23 cellular contexts compared by ENCODE assay signal in genomic region chr5:3376611-3377010, GRCh38.
DNase-seq lines count a peak whose midpoint lies in the region; ATAC-seq and TF ChIP-seq lines count a peak whose summit lies in the region.
"Had no signal": no experiment of that assay in that cellular context is flagged by ENCODE, and none has a peak within 500 bp of the region (broad histone marks: within the 10 kb centered on the region; RNA-seq: fewer than 3 reads in every experiment).

No MANE protein-coding gene starts in this region.

- no peak overlapping the region for H4K8ac ChIP-seq in mesendoderm (ENCODE audit: low read depth, low read length)

- WGBS in heart left ventricle, 4 donors, result 58 to 76% (median 61%) methylated on average over 6 of the region's 6 CpGs
- WGBS in mesendoderm (ENCODE audit: extremely low coverage, insufficient coverage, low lambda C conversion rate), result no CpG with 5 or more reads among the region's 6 CpGs

- H3K4me1 ChIP-seq in heart left ventricle (no peaks in the 10 kb centered on the region), vagina (no peaks in the 10 kb centered on the region), mesendoderm (ENCODE audit: control insufficient read depth, low read depth, low read length) (no peaks in the 10 kb centered on the region)
- H3K4me1 ChIP-seq: A549, BE2C had no signal

- peaks cover 0 to 5% (median 0%) of the 10 kb centered on the region in 9 donors for H3K27me3 ChIP-seq in heart left ventricle
- H3K27me3 ChIP-seq in vagina, result no peaks in the 10 kb centered on the region
- H3K27me3 ChIP-seq in mesendoderm (ENCODE audit: insufficient read depth, low read length, poor library complexity), result no peaks in the 10 kb centered on the region
- H3K27me3 ChIP-seq: BE2C; BLaER1 treated with 17β-estradiol and CSF1 and Interleukin-3, amounts not matched to agents 10 nM and 100 nM had no signal

- peak; percentile 17 for DNase-seq in cardiac septum (ENCODE audit: low spot score)
- DNase-seq in heart left ventricle, result no peak
- DNase-seq in chondrocyte (ENCODE audit: low spot score), result peak; percentile 48
- peak; percentile 71 for DNase-seq in osteocyte (ENCODE audit: extremely low spot score, unreplicated experiment)
- DNase-seq in vagina (ENCODE audit: extremely low spot score in 2 of 2), result peak; percentile 31 to 67
- DNase-seq in NCI-H524 treated with DMSO at 0.1 percent for 48 hours (lab: John Stamatoyannopoulos, UW), result no peak
- DNase-seq in mesendoderm, result no peak
- DNase-seq: 8988T; ACHN; AML-193; BE2C; CD4-positive, alpha-beta T cell; CD8-positive, alpha-beta memory T cell; DMS 273 treated with DMSO at 0.1 percent for 48 hours; DMS79; EL; GDM1; GM23248; H7; HCEC 1CT had no signal

- H3K4me3 ChIP-seq in heart left ventricle (no peak overlapping the region), vagina (no peak overlapping the region), mesendoderm (ENCODE audit: low read length) (no peak overlapping the region)
- H3K4me3 ChIP-seq: A549; BLaER1 treated with 17β-estradiol and CSF1 and Interleukin-3, amounts not matched to agents 10 nM and 100 nM; GM23248 had no signal

- no peak overlapping the region for H3K23ac ChIP-seq in mesendoderm (ENCODE audit: low read length)

- H2AK5ac ChIP-seq in mesendoderm (ENCODE audit: low read length), result no peak overlapping the region

- intact Hi-C loops in cardiac septum (cut with DNase I) (no loop called here), heart left ventricle (cut with DNase I) (no loop called here), vagina (cut with DNase I) (no loop called here)

- H3K27ac ChIP-seq in heart left ventricle, result no peak overlapping the region
- no peak overlapping the region for H3K27ac ChIP-seq in vagina
- H3K27ac ChIP-seq in mesendoderm (ENCODE audit: low read depth, low read length), result no peak overlapping the region
- H3K27ac ChIP-seq: A549; BLaER1 treated with 17β-estradiol and CSF1 and Interleukin-3, amounts not matched to agents 10 nM and 100 nM; GM23248 had no signal

- no peak overlapping the region for H3K4ac ChIP-seq in mesendoderm (ENCODE audit: low read depth, low read length)

- H3K9me3 Mint-ChIP-seq in chondrocyte (ENCODE audit: low read depth) (peaks cover 28% of the 10 kb centered on the region), osteocyte (ENCODE audit: unreplicated experiment) (peaks cover 51% of the 10 kb centered on the region)

- H3K56ac ChIP-seq in mesendoderm (ENCODE audit: low read length), result no peak overlapping the region

- no peaks in the 10 kb centered on the region for H3K79me2 ChIP-seq in mesendoderm (ENCODE audit: control insufficient read depth, insufficient read depth, low read length)

- TF ChIP-seq POLR2A in heart left ventricle (IDR thresholded peaks at IDR 0.05) (no peak), vagina (IDR thresholded peaks at IDR 0.05) (no peak)

- TF ChIP-seq CTCF in heart left ventricle (IDR thresholded peaks at IDR 0.05) (no peak), chondrocyte (IDR thresholded peaks at IDR 0.05) (no peak), osteocyte (IDR thresholded peaks at IDR 0.05) (no peak), vagina (IDR thresholded peaks at IDR 0.05) (no peak)

- no peak overlapping the region for H3K9ac ChIP-seq in mesendoderm (ENCODE audit: low read length)
- H3K9ac ChIP-seq: BLaER1 treated with 17β-estradiol and CSF1 and Interleukin-3, amounts not matched to agents 10 nM and 100 nM; GM23248 had no signal

- no peak overlapping the region for H4K5ac ChIP-seq in mesendoderm (ENCODE audit: low read length)

- H2BK15ac ChIP-seq in mesendoderm (replicated peaks; ENCODE audit: low read depth), result no peak overlapping the region

- H3K36me3 Mint-ChIP-seq in chondrocyte (ENCODE audit: low read depth) (no peaks in the 10 kb centered on the region), osteocyte (ENCODE audit: unreplicated experiment) (peaks cover 2% of the 10 kb centered on the region)
- H3K36me3 Mint-ChIP-seq: CD14-positive monocyte; CD8-positive, alpha-beta memory T cell had no signal

- H3K27ac Mint-ChIP-seq in chondrocyte (ENCODE audit: unreplicated experiment) (no peak overlapping the region), osteocyte (ENCODE audit: unreplicated experiment) (no peak overlapping the region)
- H3K27ac Mint-ChIP-seq: CD14-positive monocyte; CD4-positive, alpha-beta T cell; CD8-positive, alpha-beta memory T cell had no signal

- H2BK5ac ChIP-seq in mesendoderm (ENCODE audit: low read length), result no peak overlapping the region

- H3K27me3 Mint-ChIP-seq in chondrocyte (ENCODE audit: low read depth) (no peaks in the 10 kb centered on the region), osteocyte (ENCODE audit: unreplicated experiment) (no peaks in the 10 kb centered on the region)
- H3K27me3 Mint-ChIP-seq: CD4-positive, alpha-beta T cell; CD8-positive, alpha-beta memory T cell had no signal

- H3K18ac ChIP-seq in mesendoderm (ENCODE audit: low read length), result no peak overlapping the region

- H3K36me3 ChIP-seq in heart left ventricle (no peaks in the 10 kb centered on the region), vagina (no peaks in the 10 kb centered on the region), mesendoderm (ENCODE audit: control insufficient read depth, insufficient read depth, low read length) (no peaks in the 10 kb centered on the region)
- H3K36me3 ChIP-seq: BE2C; BLaER1 treated with 17β-estradiol and CSF1 and Interleukin-3, amounts not matched to agents 10 nM and 100 nM had no signal

- no peaks in the 10 kb centered on the region for H3K79me1 ChIP-seq in mesendoderm (ENCODE audit: low read length)

- H3K4me3 Mint-ChIP-seq in chondrocyte (ENCODE audit: unreplicated experiment) (no peak overlapping the region), osteocyte (ENCODE audit: unreplicated experiment) (no peak overlapping the region)
- H3K4me3 Mint-ChIP-seq: CD14-positive monocyte; CD4-positive, alpha-beta T cell; CD8-positive, alpha-beta memory T cell had no signal

- no peak overlapping the region for H2BK120ac ChIP-seq in mesendoderm (ENCODE audit: low read depth, low read length)

- no peaks in the 10 kb centered on the region for H3K4me1 Mint-ChIP-seq in chondrocyte (ENCODE audit: low read depth)
- H3K4me1 Mint-ChIP-seq in osteocyte (ENCODE audit: unreplicated experiment), result no peaks in the 10 kb centered on the region
- H3K4me1 Mint-ChIP-seq: CD14-positive monocyte; CD8-positive, alpha-beta memory T cell had no signal

- H3K4me2 ChIP-seq in mesendoderm (ENCODE audit: low read length), result no peak overlapping the region
- H3K4me2 ChIP-seq: A549 had no signal

- H3K9me3 ChIP-seq in heart left ventricle (peaks cover 0 to 26% (median 17%) of the 10 kb centered on the region in 12 donors), vagina (peaks cover 6% of the 10 kb centered on the region)
- H3K9me3 ChIP-seq: BE2C had no signal

- no peak for ATAC-seq in heart left ventricle
- ATAC-seq: A549 had no signal

Comparison
In these comparisons a context has a peak if more than half of its experiments do, and no peak if none do; other contexts are left out.
1. DNase-seq: peak in cardiac septum (single experiment), chondrocyte (single experiment), osteocyte (single experiment) and vagina (2 of 2); none in heart left ventricle (0 of 5), NCI-H524 treated with DMSO at 0.1 percent for 48 hours (single experiment) and mesendoderm (single experiment).